8 cellular contexts compared by ENCODE assay signal in genomic region chr3:141486416-141486734, GRCh38. TPM values are rescaled to one million over a fixed set of nuclear protein-coding genes. Genes with fewer than 3 reads are reported as not detected.
DNase-seq lines count a peak whose midpoint lies in the region; ATAC-seq and TF ChIP-seq lines count a peak whose summit lies in the region.

No MANE protein-coding gene starts in this region.

- no peak for TF ChIP-seq EP300 in ovary (IDR thresholded peaks at IDR 0.05)

- WGBS in ovary, 3 donors: 0 to 4% (median 0%) methylated on average over 5 of the region's 5 CpGs

- DNase-seq in GM06990 (ENCODE audit: extremely low read depth, insufficient read length) (no peak), Panc1 (ENCODE audit: low read depth, low spot score) (no peak), epithelial cell of esophagus (ENCODE audit: low read depth) (peak; percentile 71), ovary (no peak), NCI-H128 (lab: John Stamatoyannopoulos, UW; ENCODE audit: unreplicated experiment) (no peak)
- DNase-seq in stimulated activated naive CD4-positive, alpha-beta T cell treated with Interleukin-2 at 50 U/mL for 16 hours (lab: John Stamatoyannopoulos, UW): no peak

- H3K36me3 ChIP-seq in GM06990 (ENCODE audit: control insufficient read depth, insufficient read depth, low read length) (no peaks in the 10 kb centered on the region), Panc1 (ENCODE audit: control insufficient read depth, insufficient read depth, low read length) (no peaks in the 10 kb centered on the region), ovary (no peaks in the 10 kb centered on the region)

- peak overlapping the region; percentile 23 for H3K4me3 ChIP-seq in GM06990 (replicated peaks; ENCODE audit: low read depth, low read length)
- H3K4me3 ChIP-seq in Panc1 (ENCODE audit: low read depth in 2 of 2, low read length in 2 of 2): peak overlapping the region; percentile 69 to 73
- H3K4me3 ChIP-seq in epithelial cell of esophagus (ENCODE audit: low read length): peak overlapping the region; percentile 51
- H3K4me3 ChIP-seq in ovary: peak overlapping the region; percentile 76

- peak overlapping the region; percentile 18; the same call in 1 of the 2 replicates for H3K27ac ChIP-seq in Panc1 (ENCODE audit: low read length)
- peak overlapping the region in 1 of 2 donors; percentile 80 for H3K27ac ChIP-seq in ovary

- no peak for ATAC-seq in Panc1
- ATAC-seq in HG02610 (IDR thresholded peaks at IDR 0.05; ENCODE audit: unreplicated experiment): no peak
- ATAC-seq in GM18517 (IDR thresholded peaks at IDR 0.05; ENCODE audit: unreplicated experiment): no peak

- TF ChIP-seq POLR2A in ovary (IDR thresholded peaks at IDR 0.05): no peak

- H3K27me3 ChIP-seq in GM06990 (replicated peaks; ENCODE audit: control insufficient read depth, insufficient read depth, low read length): no peaks in the 10 kb centered on the region
- H3K27me3 ChIP-seq in Panc1 (ENCODE audit: control insufficient read depth, insufficient read depth, low read length): no peaks in the 10 kb centered on the region
- H3K27me3 ChIP-seq in ovary: no peaks in the 10 kb centered on the region

- POLR2A ChIA-PET in Panc1 (lab: Charles Lee): interaction anchor here (0.5 kb wide), 1 partner anchor 22 kb away, joined by 4 read pairs; no protein-coding TSS in a partner anchor

- TF ChIP-seq CTCF in GM06990 (IDR thresholded peaks at IDR 0.05; ENCODE audit: insufficient read depth, low read length, poor library complexity, severe bottlenecking): no peak
- no peak for TF ChIP-seq CTCF in Panc1 (IDR thresholded peaks at IDR 0.05)
- TF ChIP-seq CTCF in epithelial cell of esophagus (IDR thresholded peaks at IDR 0.05; ENCODE audit: insufficient read depth, low read depth, low read length, missing control alignments): no peak
- TF ChIP-seq CTCF in ovary (IDR thresholded peaks at IDR 0.05): no peak

- intact Hi-C loops in Panc1 (cut with micrococcal nuclease; ENCODE audit: unreplicated experiment): no loop called here
- intact Hi-C loops in ovary (cut with DNase I): no loop called here

- in situ Hi-C loops in Panc1 (cut with HindIII; ENCODE audit: low pct_unique_long_range_greater_than_20kb, low sequenced_read_pairs): no loop called here

- H3K4me1 ChIP-seq in Panc1 (ENCODE audit: control insufficient read depth, insufficient read depth, low read length) (peaks cover 15% of the 10 kb centered on the region), ovary (ENCODE audit: insufficient read depth) (peaks cover 3% of the 10 kb centered on the region)

- no TSS peak for BruUV-seq in Panc1 (replicated peaks; lab: Mats Ljungman, UMichigan)

- CTCF ChIA-PET in Panc1 (lab: Charles Lee): interaction anchor here (0.6 kb wide), 1 partner anchor 20 kb away, joined by 3 read pairs; no protein-coding TSS in a partner anchor

- H3K9me3 ChIP-seq in Panc1 (ENCODE audit: control insufficient read depth, insufficient read depth, low read depth, low read length) (no peaks in the 10 kb centered on the region), ovary (no peaks in the 10 kb centered on the region)

RNA-seq across cellular contexts. Expression of gene RASA2, which starts 0.5 kb away (rescaled TPM):
- total RNA-seq in Panc1 (2021; ENCODE audit: unreplicated experiment) (14.5 TPM), ovary (10 to 100 TPM; 16.7 to 28.1 (median 18.8) TPM)
- 3.6 TPM for polyA plus RNA-seq in Panc1 (2012; ENCODE audit: insufficient read length)
- 10 to 100 TPM in 1 of 2 donors, 1 to 10 TPM in 1; 6.9 to 10.2 TPM for polyA plus RNA-seq in ovary

Comparison
In these comparisons a context has a peak if more than half of its experiments do, and no peak if none do; other contexts are left out.
1. H3K4me3 ChIP-seq: peak in every context shown above with its lines; median percentile 76 in ovary; 71 in Panc1; 51 in epithelial cell of esophagus; 23 in GM06990.